ENCODE assay signal across 8 cellular contexts in the genomic region with DNA sequence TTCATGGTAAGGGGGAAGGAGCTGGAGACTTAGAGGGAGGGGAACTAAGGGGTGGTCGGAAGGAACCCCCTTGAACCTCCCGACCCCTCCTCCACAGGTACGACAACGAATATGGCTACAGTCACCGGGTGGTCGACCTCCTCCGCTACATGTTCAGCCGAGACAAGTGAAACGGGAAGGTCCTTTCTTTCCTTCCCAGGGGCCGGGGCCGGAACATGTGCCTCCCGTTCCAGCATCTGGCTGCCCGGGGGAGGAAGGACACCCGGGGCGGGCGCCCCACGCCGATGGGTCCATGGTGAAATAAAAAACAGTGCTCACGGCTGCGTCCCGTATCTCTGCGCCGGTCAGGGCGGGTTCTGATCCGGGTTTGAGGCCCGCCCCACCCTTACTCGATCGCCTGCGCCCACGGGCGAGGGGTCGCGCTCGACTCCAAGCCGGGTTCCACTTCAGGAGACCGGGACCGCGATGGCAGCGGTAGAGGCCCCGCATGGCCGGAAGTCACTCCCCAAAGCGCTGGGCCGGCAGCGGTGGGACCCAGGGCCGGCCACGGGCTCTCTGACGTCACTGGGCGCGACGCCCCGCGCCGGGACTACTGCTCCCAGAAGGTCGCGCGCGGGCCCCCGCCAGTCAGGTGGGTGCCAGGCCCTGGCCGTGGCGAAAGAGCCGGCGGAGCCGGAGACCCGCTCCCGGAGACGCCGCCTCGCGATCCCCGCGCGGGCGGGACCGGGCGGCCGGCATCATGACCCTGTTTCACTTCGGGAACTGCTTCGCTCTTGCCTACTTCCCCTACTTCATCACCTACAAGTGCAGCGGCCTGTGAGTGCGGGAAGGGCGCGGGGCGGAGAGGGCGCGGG. TPM values are rescaled to one million over a fixed set of nuclear protein-coding genes. Genes with fewer than 3 reads are reported as not detected.
DNase-seq lines count a peak whose midpoint lies in the region; ATAC-seq and TF ChIP-seq lines count a peak whose summit lies in the region.

A gene with protein sequence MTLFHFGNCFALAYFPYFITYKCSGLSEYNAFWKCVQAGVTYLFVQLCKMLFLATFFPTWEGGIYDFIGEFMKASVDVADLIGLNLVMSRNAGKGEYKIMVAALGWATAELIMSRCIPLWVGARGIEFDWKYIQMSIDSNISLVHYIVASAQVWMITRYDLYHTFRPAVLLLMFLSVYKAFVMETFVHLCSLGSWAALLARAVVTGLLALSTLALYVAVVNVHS (plus strand): TSS at position 626 of the 854 bp plus-strand sequence. CDS start 114 bp downstream, at position 740.

- no peaks in the 10 kb centered on the region for H3K9me3 ChIP-seq in heart left ventricle

- intact Hi-C loops in heart left ventricle (cut with DNase I) = loop anchor here in 8 of 10 donors (1.0 to 10.0 kb wide), 6 partner anchors 67 to 172 kb away; a partner anchor contains a TSS
- intact Hi-C loops in posterior vena cava (cut with DNase I) = no loop called here

- peak within 1 kb of the TSS; percentile 83 to 89 (median 84) for H3K4me3 Mint-ChIP-seq in T-cell
- peak within 1 kb of the TSS; percentile 92 for H3K4me3 Mint-ChIP-seq in type B pancreatic cell

- DNase-seq in NCI-H128 (lab: John Stamatoyannopoulos, UW; ENCODE audit: unreplicated experiment) (peak; percentile 26), T-cell (peak; percentile 34 to 81 (median 64)), heart left ventricle (peak; percentile 94 to 97 (median 95)), posterior vena cava (ENCODE audit: low spot score) (peak; percentile 98), type B pancreatic cell (ENCODE audit: extremely low spot score, unreplicated experiment) (peak; percentile 92)

- CTCF ChIA-PET in T-cell (lab: Charles Lee) = interaction anchor here in 1 of 2 donors (0.6 kb wide), 1 partner anchor 320 kb away, joined by 3 read pairs; no protein-coding TSS in a partner anchor

- H3K4me1 ChIP-seq in heart left ventricle = peaks cover 4 to 30% (median 17%) of the 10 kb centered on the region in 12 donors

- H3K27ac Mint-ChIP-seq in T-cell = peak within 1 kb of the TSS; percentile 86 to 87
- H3K27ac Mint-ChIP-seq in type B pancreatic cell = peak within 1 kb of the TSS; percentile 86

- H3K27me3 Mint-ChIP-seq in T-cell = no peaks in the 10 kb centered on the region
- no peaks in the 10 kb centered on the region for H3K27me3 Mint-ChIP-seq in type B pancreatic cell

- H3K9me3 Mint-ChIP-seq in T-cell (no peaks in the 10 kb centered on the region), type B pancreatic cell (no peaks in the 10 kb centered on the region)

- ATAC-seq in HG02610 (IDR thresholded peaks at IDR 0.05; ENCODE audit: unreplicated experiment) (peak; percentile 69), T-cell (replicated peaks in 1 of 4) (peak; percentile 90 to 92 (median 92)), heart left ventricle (peak; percentile 96 to 99 (median 98))

- H3K4me1 Mint-ChIP-seq in T-cell (peaks cover 35 to 40% (median 39%) of the 10 kb centered on the region in 3 donors), type B pancreatic cell (ENCODE audit: unreplicated experiment) (peaks cover 23% of the 10 kb centered on the region)

- POLR2A ChIA-PET in T-cell (lab: Charles Lee) = no interaction called here

- H3K36me3 ChIP-seq in heart left ventricle = peaks cover 0 to 12% (median 0%) of the 10 kb centered on the region in 9 donors

- H3K36me3 Mint-ChIP-seq in T-cell = peaks cover 8% of the 10 kb centered on the region
- H3K36me3 Mint-ChIP-seq in type B pancreatic cell = peaks cover 5% of the 10 kb centered on the region

- H3K27me3 ChIP-seq in heart left ventricle = no peaks in the 10 kb centered on the region

- H3K27ac ChIP-seq in adipose tissue (ENCODE audit: low read depth, low read length) (no peak within 1 kb of the TSS), heart left ventricle (peak within 1 kb of the TSS; percentile 8 to 87 (median 76))

- 0 to 1% (median 1%) methylated on average over 74 to 85 of the region's 85 CpGs for WGBS in adipose tissue, 3 donors
- WGBS in heart left ventricle, 4 donors = 0 to 3% (median 0%) methylated on average over 24 to 85 of the region's 85 CpGs

- peak in 1 of 12 donors; percentile 11 for TF ChIP-seq CTCF in heart left ventricle (IDR thresholded peaks at IDR 0.05)
- TF ChIP-seq CTCF in type B pancreatic cell (conservative IDR thresholded peaks at IDR 0.05) = no peak

- peak in 1 of 2 donors; percentile 76 for TF ChIP-seq POLR2A in heart left ventricle (IDR thresholded peaks at IDR 0.05)

- H3K4me3 ChIP-seq in GM08714 (ENCODE audit: low read length) (peak within 1 kb of the TSS; percentile 83), heart left ventricle (peak within 1 kb of the TSS; percentile 63 to 99 (median 88))

RNA-seq across cellular contexts. Expression of the gene that starts here (rescaled TPM):
- total RNA-seq in T-cell (10 to 100 TPM; 27.5 to 46.6 (median 44.2) TPM), heart left ventricle (100 to 1,000 TPM in 3 of 9 donors, 10 to 100 TPM in 6; 68.9 to 121 (median 81.6) TPM), posterior vena cava (10 to 100 TPM; 52.4 to 61.1 TPM), type B pancreatic cell (ENCODE audit: low replicate concordance) (104 and 113 TPM in 2 replicates)
- polyA plus RNA-seq in adipose tissue (100 to 1,000 TPM in 2 of 3 donors, 10 to 100 TPM in 1; 86.7 to 140 (median 107) TPM), heart left ventricle (100 to 1,000 TPM; 103 to 191 TPM)

Comparison
In these comparisons a context has a peak if more than half of its experiments do, and no peak if none do; other contexts are left out.
1. DNase-seq: peak in every context shown above with its lines; median percentile 98 in posterior vena cava; 95 in heart left ventricle; 92 in type B pancreatic cell; 64 in T-cell; 26 in NCI-H128.
2. intact Hi-C loops: an anchor here in heart left ventricle (1.0 to 10.0 kb wide); none called in posterior vena cava.